Comparison of ENCODE assay signal across 9 cellular contexts in genomic region chr17:79919164-79919585, GRCh38.
DNase-seq lines count a peak whose midpoint lies in the region; ATAC-seq lines count a peak whose summit lies in the region.
"Had no signal": no experiment of that assay in that cellular context is flagged by ENCODE, and none has a peak within 500 bp of the region (broad histone marks: within the 10 kb centered on the region; RNA-seq: fewer than 3 reads in every experiment).

No MANE protein-coding gene starts in this region.

- ATAC-seq in HG03457 (IDR thresholded peaks at IDR 0.05; ENCODE audit: unreplicated experiment) (no peak), HG03460 (IDR thresholded peaks at IDR 0.05; ENCODE audit: unreplicated experiment) (no peak), GM19328 (IDR thresholded peaks at IDR 0.05; ENCODE audit: unreplicated experiment) (no peak)

- DNase-seq in HS-27A (ENCODE audit: low read depth) (peak; percentile 5), astrocyte of the hippocampus (ENCODE audit: low read depth, low spot score) (peak; percentile 68), iPS-NIHi11 (ENCODE audit: low spot score) (peak; percentile 58), stromal cell of bone marrow (ENCODE audit: low read depth) (peak; percentile 16), SJCRH30 (no peak)

- no peaks in the 10 kb centered on the region for H3K9me3 ChIP-seq in SJCRH30 (replicated peaks)

- H3K4me3 ChIP-seq in SJCRH30 = no peak overlapping the region
- H3K4me3 ChIP-seq: neural progenitor cell had no signal

- H3K4me1 ChIP-seq in SJCRH30 = peaks cover 3% of the 10 kb centered on the region; the same call in 1 of the 2 replicates
- H3K4me1 ChIP-seq: neural progenitor cell had no signal

- peaks cover 66% of the 10 kb centered on the region for H3K27me3 ChIP-seq in SJCRH30

- H3K27ac ChIP-seq in SJCRH30 = no peak overlapping the region
- H3K27ac ChIP-seq: neural progenitor cell had no signal

- no peaks in the 10 kb centered on the region for H3K36me3 ChIP-seq in SJCRH30
- H3K36me3 ChIP-seq: neural progenitor cell had no signal

Comparison
In these comparisons a context has a peak if more than half of its experiments do, and no peak if none do; other contexts are left out.
1. DNase-seq: peak in HS-27A (single experiment), astrocyte of the hippocampus (single experiment), iPS-NIHi11 (single experiment) and stromal cell of bone marrow (single experiment); none in SJCRH30 (0 of 2).